Comparison of ENCODE assay signal across 12 cellular contexts in the genomic region with DNA sequence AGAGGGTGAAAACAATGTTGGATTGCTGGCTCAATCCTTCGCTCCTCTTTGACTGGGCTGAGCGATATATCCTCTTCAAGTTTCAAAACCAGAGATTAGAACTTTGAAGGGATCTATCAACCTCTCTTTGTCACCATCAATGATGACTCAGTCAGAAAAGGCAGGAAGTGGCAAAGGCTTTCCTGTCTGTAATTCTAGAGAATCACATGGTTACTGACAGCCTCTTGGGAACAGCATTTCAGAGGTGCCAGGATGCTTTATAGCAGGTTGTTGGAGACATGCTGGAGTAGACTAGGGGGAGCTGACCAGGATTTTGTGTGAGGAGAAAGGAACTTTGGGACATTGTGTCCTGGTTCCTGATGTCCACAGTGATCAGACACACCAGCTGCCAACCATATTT.
DNase-seq lines count a peak whose midpoint lies in the region; ATAC-seq and TF ChIP-seq lines count a peak whose summit lies in the region.
"Had no signal": no experiment of that assay in that cellular context is flagged by ENCODE, and none has a peak within 500 bp of the region (broad histone marks: within the 10 kb centered on the region; RNA-seq: fewer than 3 reads in every experiment).

No MANE protein-coding gene starts in this region.

- H3K4me3 ChIP-seq in DND-41 (ENCODE audit: low read depth in 1 of 2, low read length in 2 of 2) = no peak overlapping the region
- H3K4me3 ChIP-seq: heart right ventricle had no signal

- ATAC-seq in DND-41 (ENCODE audit: insufficient read depth, low read depth) (peak; percentile 86), GM21825 (IDR thresholded peaks at IDR 0.05; ENCODE audit: unreplicated experiment) (no peak), left lobe of liver (no peak)
- ATAC-seq in natural killer cell treated with Interleukin-12 subunit alpha and Interleukin-12 subunit beta and Interleukin-15 and Interleukin-18, amount 100 ng/mL, for 72 hours = peak; percentile 87 to 89

- no peaks in the 10 kb centered on the region for H3K27me3 ChIP-seq in DND-41 (ENCODE audit: insufficient read depth, low read length, poor library complexity)

- peak overlapping the region; percentile 80 for H3K4me3 Mint-ChIP-seq in natural killer cell treated with Interleukin-12 subunit alpha and Interleukin-12 subunit beta and Interleukin-15 and Interleukin-18, amount 100 ng/mL, for 72 hours

- H3K27me3 Mint-ChIP-seq in natural killer cell treated with Interleukin-12 subunit alpha and Interleukin-12 subunit beta and Interleukin-15 and Interleukin-18, amount 100 ng/mL, for 72 hours = no peaks in the 10 kb centered on the region

- H4K20me1 ChIP-seq in DND-41 (ENCODE audit: insufficient read depth, low read length) = no peaks in the 10 kb centered on the region

- H3K9me3 ChIP-seq in DND-41 (ENCODE audit: insufficient read depth, low read length, severe bottlenecking) = no peaks in the 10 kb centered on the region
- H3K9me3 ChIP-seq: heart right ventricle had no signal

- H3K9me3 Mint-ChIP-seq in natural killer cell treated with Interleukin-12 subunit alpha and Interleukin-12 subunit beta and Interleukin-15 and Interleukin-18, amount 100 ng/mL, for 72 hours = peaks cover 6% of the 10 kb centered on the region

- DNase-seq in DND-41 (peak; percentile 65), NOMO-1 treated with DMSO at 0.1 percent for 48 hours (lab: John Stamatoyannopoulos, UW; ENCODE audit: unreplicated experiment) (peak; percentile 43), EL (no peak), mucosa of gallbladder (ENCODE audit: low spot score) (no peak), left lobe of liver (ENCODE audit: low spot score) (no peak)
- peak; percentile 39 to 47 for DNase-seq in activated T-cell treated with anti-CD3 and anti-CD28 coated beads, Interleukin-2, amount 50 U/mL, for 48 hours
- DNase-seq in natural killer cell treated with Interleukin-12 subunit alpha and Interleukin-12 subunit beta and Interleukin-15 and Interleukin-18, amount 100 ng/mL, for 72 hours (ENCODE audit: low spot score) = peak; percentile 85
- DNase-seq: DMS79, heart right ventricle, NCI-H2081 treated with DMSO at 0.1 percent for 48 hours, Right ventricle myocardium superior had no signal

- peaks cover 47 to 51% of the 10 kb centered on the region in 2 donors for H3K4me1 Mint-ChIP-seq in natural killer cell treated with Interleukin-12 subunit alpha and Interleukin-12 subunit beta and Interleukin-15 and Interleukin-18, amount 100 ng/mL, for 72 hours (ENCODE audit: low read depth in 2 of 2)

- H2AFZ ChIP-seq in DND-41 (ENCODE audit: low read depth, low read length) = no peak overlapping the region

- H3K4me2 ChIP-seq in DND-41 (ENCODE audit: insufficient read depth, low read length) = peak overlapping the region; percentile 2; the same call in 1 of the 2 replicates

- H3K79me2 ChIP-seq in DND-41 (ENCODE audit: insufficient read depth, low read length) = no peaks in the 10 kb centered on the region

- H3K4me1 ChIP-seq in DND-41 (ENCODE audit: insufficient read depth, low read length) = peaks cover 43% of the 10 kb centered on the region

- peaks cover 64% of the 10 kb centered on the region for H3K36me3 ChIP-seq in DND-41 (ENCODE audit: insufficient read depth, low read length)
- H3K36me3 ChIP-seq: heart right ventricle had no signal

- H3K27ac Mint-ChIP-seq in natural killer cell treated with Interleukin-12 subunit alpha and Interleukin-12 subunit beta and Interleukin-15 and Interleukin-18, amount 100 ng/mL, for 72 hours = no peak overlapping the region

- H3K9ac ChIP-seq in DND-41 (ENCODE audit: low read depth, low read length) = no peak overlapping the region

- no peak for TF ChIP-seq CTCF in DND-41 (IDR thresholded peaks at IDR 0.05; ENCODE audit: borderline replicate concordance, extremely low read depth, low read length, poor library complexity, severe bottlenecking)

- H3K27ac ChIP-seq in DND-41 (ENCODE audit: low read length) = peak overlapping the region; percentile 67

- H3K36me3 Mint-ChIP-seq in natural killer cell treated with Interleukin-12 subunit alpha and Interleukin-12 subunit beta and Interleukin-15 and Interleukin-18, amount 100 ng/mL, for 72 hours = peaks cover 38% of the 10 kb centered on the region

Comparison
In these comparisons a context has a peak if more than half of its experiments do, and no peak if none do; other contexts are left out.
1. ATAC-seq: peak in DND-41 (single experiment) and natural killer cell treated with Interleukin-12 subunit alpha and Interleukin-12 subunit beta and Interleukin-15 and Interleukin-18, amount 100 ng/mL, for 72 hours (2 of 2); none in GM21825 (single experiment) and left lobe of liver (single experiment).
2. DNase-seq: peak in DND-41 (single experiment), NOMO-1 treated with DMSO at 0.1 percent for 48 hours (single experiment), activated T-cell treated with anti-CD3 and anti-CD28 coated beads, Interleukin-2, amount 50 U/mL, for 48 hours (2 of 2) and natural killer cell treated with Interleukin-12 subunit alpha and Interleukin-12 subunit beta and Interleukin-15 and Interleukin-18, amount 100 ng/mL, for 72 hours (single experiment); none in EL (single experiment), mucosa of gallbladder (single experiment) and left lobe of liver (single experiment).